3 cellular contexts compared by ENCODE assay signal in the genomic region with DNA sequence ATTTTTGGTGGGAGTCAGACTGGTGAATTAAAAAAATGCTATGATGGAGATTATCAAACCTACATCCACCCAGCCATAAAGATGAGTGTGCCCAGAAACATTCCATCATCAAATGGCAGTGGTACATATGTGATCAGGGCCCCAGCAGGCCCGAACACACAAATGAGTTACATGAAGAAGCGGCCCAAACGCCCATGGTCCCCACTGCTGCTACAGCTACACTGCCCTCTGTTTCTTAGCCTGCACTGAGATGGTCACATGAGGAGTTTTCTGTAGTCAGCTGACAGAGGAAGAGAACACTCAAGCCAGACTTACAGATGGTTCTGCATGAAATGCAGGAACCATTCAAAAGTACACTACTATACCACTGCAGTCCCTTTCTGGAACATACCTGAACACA.
TF ChIP-seq lines count a peak whose summit lies in the region.

No MANE protein-coding gene starts in this region.

TF ChIP-seq in IMR-90, 13 proteins besides CTCF, POLR2A, EP300 and RAD21:
- TF ChIP-seq MAFK (IDR thresholded peaks at IDR 0.05; ENCODE audit: low read depth, low read length), result no peak
- no peak for TF ChIP-seq NFE2L2 (IDR thresholded peaks at IDR 0.05; ENCODE audit: low read depth, low read length)
- no peak for TF ChIP-seq CHD1 (IDR thresholded peaks at IDR 0.05; ENCODE audit: low read depth, low read length)
- no peak for TF ChIP-seq CEBPB (IDR thresholded peaks at IDR 0.05; ENCODE audit: low read depth, low read length)
- no peak for TF ChIP-seq FOS (IDR thresholded peaks at IDR 0.05; ENCODE audit: low read depth, low read length)
- TF ChIP-seq RFX5 (IDR thresholded peaks at IDR 0.05; ENCODE audit: low read depth, low read length), result no peak
- TF ChIP-seq, protein P1, sequence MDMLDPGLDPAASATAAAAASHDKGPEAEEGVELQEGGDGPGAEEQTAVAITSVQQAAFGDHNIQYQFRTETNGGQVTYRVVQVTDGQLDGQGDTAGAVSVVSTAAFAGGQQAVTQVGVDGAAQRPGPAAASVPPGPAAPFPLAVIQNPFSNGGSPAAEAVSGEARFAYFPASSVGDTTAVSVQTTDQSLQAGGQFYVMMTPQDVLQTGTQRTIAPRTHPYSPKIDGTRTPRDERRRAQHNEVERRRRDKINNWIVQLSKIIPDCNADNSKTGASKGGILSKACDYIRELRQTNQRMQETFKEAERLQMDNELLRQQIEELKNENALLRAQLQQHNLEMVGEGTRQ (IDR thresholded peaks at IDR 0.05; ENCODE audit: low read depth, low read length), result no peak
- no peak for TF ChIP-seq RCOR1 (IDR thresholded peaks at IDR 0.05; ENCODE audit: insufficient replicate concordance, low read length)
- TF ChIP-seq SMC3 (IDR thresholded peaks at IDR 0.05; ENCODE audit: low read depth, low read length), result no peak
- TF ChIP-seq MAZ (IDR thresholded peaks at IDR 0.05; ENCODE audit: borderline replicate concordance, low read depth, low read length), result no peak
- TF ChIP-seq, protein P2, sequence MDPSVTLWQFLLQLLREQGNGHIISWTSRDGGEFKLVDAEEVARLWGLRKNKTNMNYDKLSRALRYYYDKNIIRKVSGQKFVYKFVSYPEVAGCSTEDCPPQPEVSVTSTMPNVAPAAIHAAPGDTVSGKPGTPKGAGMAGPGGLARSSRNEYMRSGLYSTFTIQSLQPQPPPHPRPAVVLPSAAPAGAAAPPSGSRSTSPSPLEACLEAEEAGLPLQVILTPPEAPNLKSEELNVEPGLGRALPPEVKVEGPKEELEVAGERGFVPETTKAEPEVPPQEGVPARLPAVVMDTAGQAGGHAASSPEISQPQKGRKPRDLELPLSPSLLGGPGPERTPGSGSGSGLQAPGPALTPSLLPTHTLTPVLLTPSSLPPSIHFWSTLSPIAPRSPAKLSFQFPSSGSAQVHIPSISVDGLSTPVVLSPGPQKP (IDR thresholded peaks at IDR 0.05; ENCODE audit: borderline replicate concordance, low read depth, low read length), result no peak
- TF ChIP-seq BHLHE40 (IDR thresholded peaks at IDR 0.05; ENCODE audit: low read depth, low read length), result no peak
- TF ChIP-seq MXI1 (IDR thresholded peaks at IDR 0.05; ENCODE audit: borderline replicate concordance, low read depth, low read length), result no peak

TF ChIP-seq in K562, 482 proteins besides CTCF, POLR2A, EP300 and RAD21:
- no peak for TF ChIP-seq SRF (CRISPR knock-in tag; IDR thresholded peaks at IDR 0.05)
- TF ChIP-seq, protein P1 (CRISPR knock-in tag; IDR thresholded peaks at IDR 0.05), result peak; percentile 56; the same call in 1 of the 2 replicates
- TF ChIP-seq, protein P3, sequence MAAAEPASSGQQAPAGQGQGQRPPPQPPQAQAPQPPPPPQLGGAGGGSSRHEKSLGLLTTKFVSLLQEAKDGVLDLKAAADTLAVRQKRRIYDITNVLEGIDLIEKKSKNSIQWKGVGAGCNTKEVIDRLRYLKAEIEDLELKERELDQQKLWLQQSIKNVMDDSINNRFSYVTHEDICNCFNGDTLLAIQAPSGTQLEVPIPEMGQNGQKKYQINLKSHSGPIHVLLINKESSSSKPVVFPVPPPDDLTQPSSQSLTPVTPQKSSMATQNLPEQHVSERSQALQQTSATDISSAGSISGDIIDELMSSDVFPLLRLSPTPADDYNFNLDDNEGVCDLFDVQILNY (CRISPR knock-in tag; IDR thresholded peaks at IDR 0.05), result 0 out of 2 replicates have a peak, but pooled peaks have one; percentile 35
- TF ChIP-seq ZNF778 (CRISPR knock-in tag; IDR thresholded peaks at IDR 0.05), result no peak
- peak; percentile 45; the same call in 1 of the 2 replicates for TF ChIP-seq RAD51 (IDR thresholded peaks at IDR 0.05; ENCODE audit: borderline replicate concordance, low read depth)
TF ChIP-seq in K562: peak in this region for 3.

TF ChIP-seq in endothelial cell of umbilical vein, 7 proteins besides CTCF, POLR2A, EP300 and RAD21:
- no peak for TF ChIP-seq MYC (IDR thresholded peaks at IDR 0.05; ENCODE audit: low read depth, low read length)
